ENCODE assay signal across 33 cellular contexts in the genomic region with DNA sequence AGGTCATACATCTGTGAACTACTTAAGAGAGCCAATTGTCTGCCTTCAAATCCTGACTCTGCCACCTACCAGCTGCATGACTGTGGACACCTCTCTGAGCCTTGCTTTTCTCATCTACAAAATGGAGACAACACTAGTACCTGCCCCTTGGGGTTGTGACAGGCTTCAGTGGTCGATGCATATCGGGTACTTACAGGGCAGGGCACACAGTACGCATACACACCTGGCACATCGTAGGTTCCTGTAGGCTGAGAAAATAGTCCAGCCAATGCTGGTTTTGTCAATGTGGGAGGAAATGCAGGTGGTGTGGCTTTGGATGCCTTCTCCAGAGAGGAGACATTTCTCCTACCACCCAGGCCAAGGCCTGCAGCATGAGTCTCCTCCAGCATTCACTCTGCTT.
"Had no signal": no experiment of that assay in that cellular context is flagged by ENCODE, and none has a peak within 500 bp of the region (broad histone marks: within the 10 kb centered on the region; RNA-seq: fewer than 3 reads in every experiment).

No MANE protein-coding gene starts in this region.

- DNase-seq: activated B cell treated with CpG ODN at 0.5 μM for 24 hours; activated CD4-positive, alpha-beta memory T cell treated with anti-CD3 and anti-CD28 coated beads for 36 hours; activated CD4-positive, alpha-beta T cell treated with anti-CD3 and anti-CD28 coated beads for 4 hours; activated CD4-positive, alpha-beta T cell treated with anti-CD3 and anti-CD28 coated beads, Interleukin-2, amount 10 ng/mL, durations not matched to agents 24 days and 14 days; activated CD4-positive, alpha-beta T cell treated with anti-CD3 and anti-CD28 coated beads, Interleukin-2, amount 50 U/mL, for 1 hour; activated CD4-positive, alpha-beta T cell treated with anti-CD3 and anti-CD28 coated beads, Interleukin-2, amount 50 U/mL, for 4 hours; activated CD4-positive, CD25-positive, alpha-beta regulatory T cell treated with anti-CD3 and anti-CD28 coated beads, Interleukin-2, amount 50 U/mL, for 72 hours; activated CD8-positive, alpha-beta memory T cell treated with anti-CD3 and anti-CD28 coated beads, Interleukin-2, amount 50 U/mL, for 4 hours; activated CD8-positive, alpha-beta T cell treated with anti-CD3 and anti-CD28 coated beads for 36 hours; activated effector memory CD4-positive, alpha-beta T cell treated with anti-CD3 and anti-CD28 coated beads, Interleukin-2, amount 50 U/mL, for 16 hours; activated gamma-delta T cell treated with Interleukin-2 at 50 U/mL for 16 hours; activated naive CD4-positive, alpha-beta T cell; activated naive CD4-positive, alpha-beta T cell treated with anti-CD3 and anti-CD28 coated beads for 36 hours; activated naive CD4-positive, alpha-beta T cell treated with anti-CD3 and anti-CD28 coated beads, Interleukin-2, amount 50 U/mL, for 16 hours; activated naive CD8-positive, alpha-beta T cell treated with anti-CD3 and anti-CD28 coated beads for 36 hours; activated T-cell treated with anti-CD3 and anti-CD28 coated beads for 4 hours; activated T-cell treated with anti-CD3 and anti-CD28 coated beads, Interleukin-2, amount 50 U/mL, for 1 hour; activated T-cell treated with anti-CD3 and anti-CD28 coated beads, Interleukin-2, amount 50 U/mL, for 4 hours; activated T-cell treated with anti-CD3 and anti-CD28 coated beads, Interleukin-2, amount 50 U/mL, for 72 hours; adrenal gland; amniotic stem cell; aorta; body of pancreas; brain microvascular endothelial cell; central memory CD4-positive, alpha-beta T cell; T-helper 2 cell; T-helper 9 cell had no signal

- ATAC-seq: activated CD8-positive, alpha-beta T cell treated with anti-CD3 and anti-CD28 coated beads for 36 hours; activated naive CD4-positive, alpha-beta T cell treated with anti-CD3 and anti-CD28 coated beads, Interleukin-2, amount 50 U/mL, for 72 hours; activated T-cell treated with anti-CD3 and anti-CD28 coated beads, Interleukin-2, amount 50 U/mL, for 4 hours; activated T-cell treated with anti-CD3 and anti-CD28 coated beads, Interleukin-2, amount 50 U/mL, for 72 hours; activated T-helper 17 cell treated with anti-CD3 and anti-CD28 coated beads, Interleukin-2, amount 50 U/mL, for 72 hours; body of pancreas had no signal

- H3K4me3 ChIP-seq: adrenal gland, body of pancreas, breast epithelium had no signal

- H3K4me1 ChIP-seq: adrenal gland, body of pancreas, breast epithelium had no signal

- H3K27me3 ChIP-seq: adrenal gland, body of pancreas, brain microvascular endothelial cell, breast epithelium had no signal

- H3K27ac ChIP-seq: adrenal gland, body of pancreas, brain microvascular endothelial cell, breast epithelium, VCaP had no signal

- H3K9me3 ChIP-seq: adrenal gland, body of pancreas, breast epithelium had no signal

- FAIRE-seq: astrocyte, TTC549 had no signal

- H3K36me3 ChIP-seq: adrenal gland, brain microvascular endothelial cell, breast epithelium had no signal
